In genomic region chr13:79241697-79242096, GRCh38 we compare ENCODE assay signal across 1 cellular context.
TF ChIP-seq lines count a peak whose summit lies in the region.

No MANE protein-coding gene starts in this region.

TF ChIP-seq in H1, 55 proteins besides CTCF, POLR2A, EP300 and RAD21 (continued from another document):
- no peak for TF ChIP-seq POLR2AphosphoS5 (IDR thresholded peaks at IDR 0.05; ENCODE audit: low read depth, low read length)
- no peak for TF ChIP-seq SAP30 (IDR thresholded peaks at IDR 0.05; ENCODE audit: insufficient read depth, insufficient replicate concordance, low read length)
TF ChIP-seq in H1: peak in this region for 0.
